Comparison of ENCODE assay signal across 1 cellular context in the genomic region with DNA sequence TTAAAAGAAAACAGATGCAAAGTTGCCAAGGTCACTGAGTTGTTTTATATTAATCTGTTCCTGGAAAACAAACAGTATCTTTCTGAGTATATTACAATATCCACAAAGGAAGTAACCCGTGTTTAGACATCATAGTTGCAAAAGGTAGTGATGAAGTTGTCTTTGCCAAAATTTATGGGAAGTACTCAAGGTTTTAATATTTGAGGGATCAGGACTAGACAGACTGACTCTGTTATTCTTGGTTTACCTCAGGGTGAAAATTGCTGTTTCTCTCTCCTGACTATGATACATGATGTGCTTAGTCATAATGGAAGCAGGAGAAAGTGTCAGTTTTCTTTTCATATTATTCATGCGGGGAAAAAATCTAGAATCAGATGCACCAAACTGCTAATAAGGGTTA.
TF ChIP-seq lines count a peak whose summit lies in the region.

No MANE protein-coding gene starts in this region.

TF ChIP-seq in SK-N-SH treated with all-trans-retinoic acid at 6 μM for 48 hours, 23 proteins besides CTCF, POLR2A, EP300 and RAD21 (continued from another document):
- TF ChIP-seq, protein P1, sequence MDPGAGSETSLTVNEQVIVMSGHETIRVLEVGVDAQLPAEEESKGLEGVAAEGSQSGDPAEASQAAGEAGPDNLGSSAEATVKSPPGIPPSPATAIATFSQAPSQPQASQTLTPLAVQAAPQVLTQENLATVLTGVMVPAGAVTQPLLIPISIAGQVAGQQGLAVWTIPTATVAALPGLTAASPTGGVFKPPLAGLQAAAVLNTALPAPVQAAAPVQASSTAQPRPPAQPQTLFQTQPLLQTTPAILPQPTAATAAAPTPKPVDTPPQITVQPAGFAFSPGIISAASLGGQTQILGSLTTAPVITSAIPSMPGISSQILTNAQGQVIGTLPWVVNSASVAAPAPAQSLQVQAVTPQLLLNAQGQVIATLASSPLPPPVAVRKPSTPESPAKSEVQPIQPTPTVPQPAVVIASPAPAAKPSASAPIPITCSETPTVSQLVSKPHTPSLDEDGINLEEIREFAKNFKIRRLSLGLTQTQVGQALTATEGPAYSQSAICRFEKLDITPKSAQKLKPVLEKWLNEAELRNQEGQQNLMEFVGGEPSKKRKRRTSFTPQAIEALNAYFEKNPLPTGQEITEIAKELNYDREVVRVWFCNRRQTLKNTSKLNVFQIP (CRISPR knock-in tag; IDR thresholded peaks at IDR 0.05; ENCODE audit: borderline replicate concordance, low read depth): no peak
- TF ChIP-seq ISL1 (CRISPR knock-in tag; IDR thresholded peaks at IDR 0.05): no peak
- no peak for TF ChIP-seq ZNF565 (CRISPR knock-in tag; conservative IDR thresholded peaks at IDR 0.05; ENCODE audit: low read depth)
- TF ChIP-seq SNAI2 (CRISPR knock-in tag; IDR thresholded peaks at IDR 0.05): no peak
- no peak for TF ChIP-seq ZC3H10 (CRISPR knock-in tag; IDR thresholded peaks at IDR 0.05)
- no peak for TF ChIP-seq ARNTL (CRISPR knock-in tag; IDR thresholded peaks at IDR 0.05; ENCODE audit: borderline replicate concordance, low read depth)
- no peak for TF ChIP-seq TOX (CRISPR knock-in tag; IDR thresholded peaks at IDR 0.05; ENCODE audit: borderline replicate concordance)
- TF ChIP-seq, protein P2, sequence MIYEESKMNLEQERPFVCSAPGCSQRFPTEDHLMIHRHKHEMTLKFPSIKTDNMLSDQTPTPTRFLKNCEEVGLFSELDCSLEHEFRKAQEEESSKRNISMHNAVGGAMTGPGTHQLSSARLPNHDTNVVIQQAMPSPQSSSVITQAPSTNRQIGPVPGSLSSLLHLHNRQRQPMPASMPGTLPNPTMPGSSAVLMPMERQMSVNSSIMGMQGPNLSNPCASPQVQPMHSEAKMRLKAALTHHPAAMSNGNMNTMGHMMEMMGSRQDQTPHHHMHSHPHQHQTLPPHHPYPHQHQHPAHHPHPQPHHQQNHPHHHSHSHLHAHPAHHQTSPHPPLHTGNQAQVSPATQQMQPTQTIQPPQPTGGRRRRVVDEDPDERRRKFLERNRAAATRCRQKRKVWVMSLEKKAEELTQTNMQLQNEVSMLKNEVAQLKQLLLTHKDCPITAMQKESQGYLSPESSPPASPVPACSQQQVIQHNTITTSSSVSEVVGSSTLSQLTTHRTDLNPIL (CRISPR knock-in tag; IDR thresholded peaks at IDR 0.05; ENCODE audit: low read depth): no peak
- TF ChIP-seq CSDC2 (CRISPR knock-in tag; IDR thresholded peaks at IDR 0.05): no peak
- TF ChIP-seq TCF4 (CRISPR knock-in tag; IDR thresholded peaks at IDR 0.05; ENCODE audit: borderline replicate concordance): no peak
- no peak for TF ChIP-seq ZNF8 (CRISPR knock-in tag; IDR thresholded peaks at IDR 0.05)
- no peak for TF ChIP-seq PPARA (CRISPR knock-in tag; IDR thresholded peaks at IDR 0.05; ENCODE audit: borderline replicate concordance)
- no peak for TF ChIP-seq ZFP30 (CRISPR knock-in tag; IDR thresholded peaks at IDR 0.05)
- no peak for TF ChIP-seq GLIS3 (CRISPR knock-in tag; IDR thresholded peaks at IDR 0.05)
- TF ChIP-seq, protein P3, sequence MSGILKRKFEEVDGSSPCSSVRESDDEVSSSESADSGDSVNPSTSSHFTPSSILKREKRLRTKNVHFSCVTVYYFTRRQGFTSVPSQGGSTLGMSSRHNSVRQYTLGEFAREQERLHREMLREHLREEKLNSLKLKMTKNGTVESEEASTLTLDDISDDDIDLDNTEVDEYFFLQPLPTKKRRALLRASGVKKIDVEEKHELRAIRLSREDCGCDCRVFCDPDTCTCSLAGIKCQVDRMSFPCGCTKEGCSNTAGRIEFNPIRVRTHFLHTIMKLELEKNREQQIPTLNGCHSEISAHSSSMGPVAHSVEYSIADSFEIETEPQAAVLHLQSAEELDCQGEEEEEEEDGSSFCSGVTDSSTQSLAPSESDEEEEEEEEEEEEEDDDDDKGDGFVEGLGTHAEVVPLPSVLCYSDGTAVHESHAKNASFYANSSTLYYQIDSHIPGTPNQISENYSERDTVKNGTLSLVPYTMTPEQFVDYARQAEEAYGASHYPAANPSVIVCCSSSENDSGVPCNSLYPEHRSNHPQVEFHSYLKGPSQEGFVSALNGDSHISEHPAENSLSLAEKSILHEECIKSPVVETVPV (CRISPR knock-in tag; IDR thresholded peaks at IDR 0.05): no peak
